In genomic region chr4:16072168-16072567, GRCh38 we compare ENCODE assay signal across 34 cellular contexts.
"Had no signal": no experiment of that assay in that cellular context is flagged by ENCODE, and none has a peak within 500 bp of the region (broad histone marks: within the 10 kb centered on the region; RNA-seq: fewer than 3 reads in every experiment).

No MANE protein-coding gene starts in this region.

- H3K4me1 Mint-ChIP-seq: activated CD4-positive, alpha-beta T cell treated with anti-CD3 and anti-CD28 coated beads for 36 hours; activated naive CD8-positive, alpha-beta T cell treated with anti-CD3 and anti-CD28 coated beads, Interleukin-2, amount 50 U/mL, for 24 hours had no signal

- H3K36me3 ChIP-seq: MG63 had no signal

- H3K4me2 ChIP-seq: PC-9 had no signal

- ATAC-seq: activated CD4-positive, alpha-beta T cell treated with anti-CD3 and anti-CD28 coated beads for 36 hours; activated CD4-positive, CD25-positive, alpha-beta regulatory T cell treated with anti-CD3 and anti-CD28 coated beads, Interleukin-2, amount 50 U/mL, for 24 hours; activated CD8-positive, alpha-beta memory T cell treated with anti-CD3 and anti-CD28 coated beads, Interleukin-2, amount 10 ng/mL, durations not matched to agents 7 days and 5 days; activated naive CD8-positive, alpha-beta T cell treated with anti-CD3 and anti-CD28 coated beads, Interleukin-2, amount 50 U/mL, for 24 hours; Right ventricle myocardium inferior; SK-N-SH treated with all-trans-retinoic acid at 6 μM for 48 hours had no signal

- H3K4me3 Mint-ChIP-seq: activated CD4-positive, alpha-beta T cell treated with anti-CD3 and anti-CD28 coated beads for 36 hours; activated CD4-positive, alpha-beta T cell treated with anti-CD3 and anti-CD28 coated beads, Interleukin-2, amount 10 ng/mL, durations not matched to agents 7 days and 5 days; activated CD8-positive, alpha-beta memory T cell treated with anti-CD3 and anti-CD28 coated beads, Interleukin-2, amount 10 ng/mL, durations not matched to agents 7 days and 5 days; activated naive CD4-positive, alpha-beta T cell treated with anti-CD3 and anti-CD28 coated beads, Interleukin-2, amount 10 ng/mL, durations not matched to agents 7 days and 5 days; activated naive CD8-positive, alpha-beta T cell; activated naive CD8-positive, alpha-beta T cell treated with anti-CD3 and anti-CD28 coated beads, Interleukin-2, amount 50 U/mL, for 24 hours; brain had no signal

- H3K36me3 Mint-ChIP-seq: activated naive CD4-positive, alpha-beta T cell treated with anti-CD3 and anti-CD28 coated beads, Interleukin-2, amount 10 ng/mL, durations not matched to agents 7 days and 5 days; activated naive CD8-positive, alpha-beta T cell had no signal

- H3K27ac ChIP-seq: PC-9, RWPE1 had no signal

- H3K27ac Mint-ChIP-seq: activated CD4-positive, alpha-beta T cell treated with anti-CD3 and anti-CD28 coated beads for 36 hours; activated CD8-positive, alpha-beta memory T cell treated with anti-CD3 and anti-CD28 coated beads, Interleukin-2, amount 10 ng/mL, durations not matched to agents 7 days and 5 days; activated naive CD4-positive, alpha-beta T cell treated with anti-CD3 and anti-CD28 coated beads, Interleukin-2, amount 10 ng/mL, durations not matched to agents 7 days and 5 days; activated naive CD8-positive, alpha-beta T cell; activated naive CD8-positive, alpha-beta T cell treated with anti-CD3 and anti-CD28 coated beads, Interleukin-2, amount 50 U/mL, for 24 hours had no signal

- H3K4me3 ChIP-seq: MG63, PC-9 had no signal

- H2AFZ ChIP-seq: PC-9 had no signal

- H3K9me3 ChIP-seq: MG63 had no signal

- H3K9me3 Mint-ChIP-seq: activated CD4-positive, alpha-beta T cell treated with anti-CD3 and anti-CD28 coated beads, Interleukin-2, amount 10 ng/mL, durations not matched to agents 7 days and 5 days; activated naive CD4-positive, alpha-beta T cell treated with anti-CD3 and anti-CD28 coated beads, Interleukin-2, amount 10 ng/mL, durations not matched to agents 7 days and 5 days; activated naive CD8-positive, alpha-beta T cell treated with anti-CD3 and anti-CD28 coated beads, Interleukin-2, amount 50 U/mL, for 24 hours; brain had no signal

- H3K27me3 Mint-ChIP-seq: brain had no signal

- DNase-seq: activated CD4-positive, alpha-beta T cell treated with anti-CD3 and anti-CD28 coated beads for 36 hours; activated CD4-positive, alpha-beta T cell treated with anti-CD3 and anti-CD28 coated beads, Interleukin-2, amount 10 ng/mL, durations not matched to agents 7 days and 5 days; activated CD4-positive, alpha-beta T cell treated with anti-CD3 and anti-CD28 coated beads, Interleukin-2, amount 50 U/mL, for 48 hours; activated CD8-positive, alpha-beta memory T cell treated with anti-CD3 and anti-CD28 coated beads for 24 hours; activated CD8-positive, alpha-beta memory T cell treated with anti-CD3 and anti-CD28 coated beads, Interleukin-2, amount 10 ng/mL, durations not matched to agents 7 days and 5 days; activated CD8-positive, alpha-beta memory T cell treated with anti-CD3 and anti-CD28 coated beads, Interleukin-2, amount 50 U/mL, for 48 hours; activated effector memory CD4-positive, alpha-beta T cell treated with Interleukin-2 at 50 U/mL for 16 hours; activated naive CD4-positive, alpha-beta T cell treated with anti-CD3 and anti-CD28 coated beads, Interleukin-2, amount 10 ng/mL, durations not matched to agents 7 days and 5 days; activated naive CD8-positive, alpha-beta T cell treated with anti-CD3 and anti-CD28 coated beads, Interleukin-2, amount 50 U/mL, for 24 hours; activated T-cell treated with anti-CD3 and anti-CD28 coated beads, Interleukin-2, amount 50 U/mL, for 48 hours; anterior cingulate cortex; central memory CD4-positive, alpha-beta T cell; MG63; NCI-H1048; NCI-H1105 treated with DMSO at 0.1 percent for 48 hours; NCI-H1436; NCI-H1694; NCI-H1930; NCI-H2081 treated with DMSO at 0.1 percent for 48 hours; NCI-H226; NCI-H524 treated with DMSO at 0.1 percent for 48 hours; NK-92 treated with Interleukin-12 subunit alpha and Interleukin-12 subunit beta, amount 100 ng/mL, for 24 hours; PC-9; SIG-M5; SW 1271; T-helper 1 cell; T-helper 2 cell; T-helper 9 cell had no signal
